1 cellular context compared by ENCODE assay signal in genomic region chr17:64060331-64060730, GRCh38.
TF ChIP-seq lines count a peak whose summit lies in the region.

No MANE protein-coding gene starts in this region.

TF ChIP-seq in K562, 482 proteins besides CTCF, POLR2A, EP300 and RAD21:
- TF ChIP-seq NFIC (IDR thresholded peaks at IDR 0.05) = no peak
- TF ChIP-seq SPI1 (IDR thresholded peaks at IDR 0.05; ENCODE audit: borderline replicate concordance, low read depth, low read length) = peak; percentile 23; the same call in 1 of the 2 replicates
